9 cellular contexts compared by ENCODE assay signal in the genomic region with DNA sequence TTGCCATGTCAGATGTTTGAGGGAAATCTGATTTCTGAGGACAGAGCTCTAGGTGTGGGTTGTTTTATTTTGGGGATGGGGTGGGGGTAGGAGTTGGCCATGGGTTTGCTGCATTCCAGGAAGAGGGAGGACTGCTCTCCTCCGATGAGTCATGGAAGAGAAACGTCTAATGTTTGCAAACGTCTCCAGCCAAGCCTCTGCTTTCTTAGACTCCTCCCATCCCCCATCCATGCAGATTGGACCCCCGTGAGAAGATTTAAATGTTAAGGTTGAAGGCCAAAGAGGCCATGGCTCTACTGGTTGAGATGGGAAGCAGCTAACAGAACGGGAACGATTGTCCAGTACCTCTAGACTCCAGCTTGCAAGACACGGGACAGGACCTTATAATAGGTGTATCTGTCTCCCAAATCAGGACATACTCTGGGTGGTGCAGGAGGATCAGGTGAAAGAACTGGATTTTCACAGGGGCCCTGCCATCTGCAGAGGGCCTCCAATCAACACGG. TPM values are rescaled to one million over a fixed set of nuclear protein-coding genes. Genes with fewer than 3 reads are reported as not detected.
A peak's percentile ranks its signal among the peaks of the same experiment; 100 is the strongest.
DNase-seq lines count a peak whose midpoint lies in the region; ATAC-seq and TF ChIP-seq lines count a peak whose summit lies in the region.
"Had no signal": no experiment of that assay in that cellular context is flagged by ENCODE, and none has a peak within 500 bp of the region (broad histone marks: within the 10 kb centered on the region; RNA-seq: fewer than 3 reads in every experiment).

No MANE protein-coding gene starts in this region.

- no peaks in the 10 kb centered on the region for H3K4me1 Mint-ChIP-seq in activated T-helper 17 cell treated with anti-CD3 and anti-CD28 coated beads, Interleukin-2, amount 50 U/mL, for 72 hours
- H3K4me1 Mint-ChIP-seq in natural killer cell treated with Interleukin-12 subunit alpha and Interleukin-12 subunit beta and Interleukin-15 and Interleukin-18, amount 100 ng/mL, for 72 hours (ENCODE audit: low read depth in 2 of 2): no peaks in the 10 kb centered on the region

- peak overlapping the region in 54 of 59 donors; percentile 18 to 89 (median 72) for H3K27ac ChIP-seq in dorsolateral prefrontal cortex

- H3K36me3 ChIP-seq in mucosa of descending colon (ENCODE audit: low read depth): no peaks in the 10 kb centered on the region

- H3K27me3 Mint-ChIP-seq in activated T-helper 17 cell treated with anti-CD3 and anti-CD28 coated beads, Interleukin-2, amount 50 U/mL, for 72 hours: peaks cover 3% of the 10 kb centered on the region
- peaks cover 6 to 18% of the 10 kb centered on the region in 2 donors for H3K27me3 Mint-ChIP-seq in natural killer cell treated with Interleukin-12 subunit alpha and Interleukin-12 subunit beta and Interleukin-15 and Interleukin-18, amount 100 ng/mL, for 72 hours

- no peak for TF ChIP-seq CTCF in dorsolateral prefrontal cortex (IDR thresholded peaks at IDR 0.05 in 54 of 56, conservative IDR thresholded peaks at IDR 0.05 in 2 of 56; ENCODE audit: low read depth in 1 of 56, partially characterized antibody in 56 of 56)
- TF ChIP-seq CTCF in mucosa of descending colon (IDR thresholded peaks at IDR 0.05): no peak

- no peaks in the 10 kb centered on the region for H3K9me3 Mint-ChIP-seq in activated T-helper 17 cell treated with anti-CD3 and anti-CD28 coated beads, Interleukin-2, amount 50 U/mL, for 72 hours
- no peaks in the 10 kb centered on the region for H3K9me3 Mint-ChIP-seq in natural killer cell treated with Interleukin-12 subunit alpha and Interleukin-12 subunit beta and Interleukin-15 and Interleukin-18, amount 100 ng/mL, for 72 hours

- H3K36me3 Mint-ChIP-seq in activated T-helper 17 cell treated with anti-CD3 and anti-CD28 coated beads, Interleukin-2, amount 50 U/mL, for 72 hours (ENCODE audit: low read depth): no peaks in the 10 kb centered on the region
- no peaks in the 10 kb centered on the region for H3K36me3 Mint-ChIP-seq in natural killer cell treated with Interleukin-12 subunit alpha and Interleukin-12 subunit beta and Interleukin-15 and Interleukin-18, amount 100 ng/mL, for 72 hours

- H3K27ac Mint-ChIP-seq in activated T-helper 17 cell treated with anti-CD3 and anti-CD28 coated beads, Interleukin-2, amount 50 U/mL, for 72 hours: no peak overlapping the region
- no peak overlapping the region for H3K27ac Mint-ChIP-seq in natural killer cell treated with Interleukin-12 subunit alpha and Interleukin-12 subunit beta and Interleukin-15 and Interleukin-18, amount 100 ng/mL, for 72 hours

- H3K27me3 ChIP-seq in dorsolateral prefrontal cortex: no peaks in the 10 kb centered on the region

- DNase-seq in AG08395 (ENCODE audit: low spot score): peak; percentile 88
- DNase-seq in MV-4-11 (lab: John Stamatoyannopoulos, UW): peak; percentile 15
- no peak for DNase-seq in dorsolateral prefrontal cortex
- DNase-seq in mucosa of descending colon: no peak
- DNase-seq in natural killer cell treated with Interleukin-12 subunit alpha and Interleukin-12 subunit beta and Interleukin-15 and Interleukin-18, amount 100 ng/mL, for 72 hours (ENCODE audit: low spot score): no peak
- DNase-seq in RPMI8226: no peak
- DNase-seq: DMS79 had no signal

- no peaks in the 10 kb centered on the region for H3K9me3 ChIP-seq in mucosa of descending colon

- H3K4me1 ChIP-seq in mucosa of descending colon (ENCODE audit: low read depth): no peaks in the 10 kb centered on the region

- intact Hi-C loops in dorsolateral prefrontal cortex (cut with DNase I): no loop called here
- intact Hi-C loops in mucosa of descending colon (cut with DNase I, micrococcal nuclease): no loop called here

- ATAC-seq in mucosa of descending colon (peak; percentile 68), HG03571 (IDR thresholded peaks at IDR 0.05; ENCODE audit: unreplicated experiment) (no peak)
- ATAC-seq in activated T-helper 17 cell treated with anti-CD3 and anti-CD28 coated beads, Interleukin-2, amount 50 U/mL, for 72 hours (replicated peaks): no peak
- ATAC-seq in natural killer cell treated with Interleukin-12 subunit alpha and Interleukin-12 subunit beta and Interleukin-15 and Interleukin-18, amount 100 ng/mL, for 72 hours: no peak

- H3K4me3 Mint-ChIP-seq in activated T-helper 17 cell treated with anti-CD3 and anti-CD28 coated beads, Interleukin-2, amount 50 U/mL, for 72 hours: no peak overlapping the region
- H3K4me3 Mint-ChIP-seq in natural killer cell treated with Interleukin-12 subunit alpha and Interleukin-12 subunit beta and Interleukin-15 and Interleukin-18, amount 100 ng/mL, for 72 hours: no peak overlapping the region

- no peak overlapping the region for H3K4me3 ChIP-seq in dorsolateral prefrontal cortex
- no peak overlapping the region for H3K4me3 ChIP-seq in mucosa of descending colon

RNA-seq across cellular contexts. Expression of gene ATP2A2, which starts 11.4 kb away (rescaled TPM):
- total RNA-seq in dorsolateral prefrontal cortex (100 to 1,000 TPM; 198 to 558 (median 389) TPM), mucosa of descending colon (100 to 1,000 TPM; 242 to 287 (median 259) TPM)
- total RNA-seq in activated T-helper 17 cell treated with anti-CD3 and anti-CD28 coated beads, Interleukin-2, amount 50 U/mL, for 72 hours: 100 to 1,000 TPM; 135 to 261 TPM
- total RNA-seq in natural killer cell treated with Interleukin-12 subunit alpha and Interleukin-12 subunit beta and Interleukin-15 and Interleukin-18, amount 100 ng/mL, for 72 hours: 100 to 1,000 TPM; 247 to 359 TPM

Comparison
In these comparisons a context has a peak if more than half of its experiments do, and no peak if none do; other contexts are left out.
1. DNase-seq: peak in AG08395 (single experiment) and MV-4-11 (single experiment); none in dorsolateral prefrontal cortex (0 of 10), mucosa of descending colon (0 of 3), natural killer cell treated with Interleukin-12 subunit alpha and Interleukin-12 subunit beta and Interleukin-15 and Interleukin-18, amount 100 ng/mL, for 72 hours (single experiment) and RPMI8226 (single experiment).